In the genomic region with DNA sequence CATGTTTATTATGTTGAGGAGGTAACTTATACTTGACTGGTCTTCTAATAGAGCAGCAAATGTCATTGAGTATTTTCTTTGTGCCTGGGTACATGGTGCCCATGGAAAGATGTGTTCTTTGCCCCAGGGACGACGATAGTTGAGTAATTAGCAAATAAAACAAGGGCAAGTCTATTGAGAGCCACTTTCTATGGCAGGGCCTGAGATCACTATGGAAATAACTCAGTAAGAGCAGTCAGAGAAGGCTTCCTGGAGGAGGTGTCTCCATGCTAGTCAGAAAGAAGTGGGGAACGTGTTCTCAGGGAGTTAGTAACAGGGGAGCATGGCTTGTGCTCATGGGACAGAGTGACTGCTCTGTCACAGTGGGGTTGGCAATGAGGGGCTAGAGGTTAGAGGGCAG, we compare ENCODE assay signal across 1 cellular context.
TF ChIP-seq lines count a peak whose summit lies in the region.

No MANE protein-coding gene starts in this region.

TF ChIP-seq in H1, 55 proteins besides CTCF, POLR2A, EP300 and RAD21:
- no peak for TF ChIP-seq SP4 (IDR thresholded peaks at IDR 0.05; ENCODE audit: low read length)
- TF ChIP-seq CBX8 (IDR thresholded peaks at IDR 0.05; ENCODE audit: borderline replicate concordance, low read depth, low read length): no peak
TF ChIP-seq in H1: peak in this region for 0.
